In genomic region chr3:100899440-100900091, GRCh38 we compare ENCODE assay signal across 11 cellular contexts.
DNase-seq lines count a peak whose midpoint lies in the region; ATAC-seq, FAIRE-seq and TF ChIP-seq lines count a peak whose summit lies in the region.
"Had no signal": no experiment of that assay in that cellular context is flagged by ENCODE, and none has a peak within 500 bp of the region (broad histone marks: within the 10 kb centered on the region; RNA-seq: fewer than 3 reads in every experiment).

No MANE protein-coding gene starts in this region.

- no peaks in the 10 kb centered on the region for H3K36me3 Mint-ChIP-seq in astrocyte (ENCODE audit: low read depth, unreplicated experiment)

- H3K9me3 ChIP-seq in astrocyte (ENCODE audit: insufficient read depth, low read depth, low read length) = no peaks in the 10 kb centered on the region
- H3K9me3 ChIP-seq in PC-9 (ENCODE audit: insufficient read depth, low read depth) = peaks cover 11% of the 10 kb centered on the region; the same call in 1 of the 2 replicates
- H3K9me3 ChIP-seq in gastrocnemius medialis = no peaks in the 10 kb centered on the region
- no peaks in the 10 kb centered on the region for H3K9me3 ChIP-seq in sigmoid colon

- H3K79me2 ChIP-seq in astrocyte (ENCODE audit: insufficient read depth, low read length) (no peaks in the 10 kb centered on the region), PC-9 (ENCODE audit: low read depth) (no peaks in the 10 kb centered on the region)

- no TSS peak for BruUV-seq in PC-9 (replicated peaks; lab: Mats Ljungman, UMichigan)

- no peak overlapping the region for H3K4me3 ChIP-seq in astrocyte (ENCODE audit: insufficient read depth, low read depth, low read length)
- H3K4me3 ChIP-seq in PC-9 = no peak overlapping the region
- H3K4me3 ChIP-seq in gastrocnemius medialis = no peak overlapping the region
- no peak overlapping the region for H3K4me3 ChIP-seq in sigmoid colon

- H4K20me1 ChIP-seq in astrocyte (ENCODE audit: insufficient read depth, low read length) (no peaks in the 10 kb centered on the region), PC-9 (ENCODE audit: insufficient read depth) (no peaks in the 10 kb centered on the region)

- H3K4me2 ChIP-seq in astrocyte (ENCODE audit: low read length) = no peak overlapping the region
- no peak overlapping the region for H3K4me2 ChIP-seq in PC-9

- H3K27me3 ChIP-seq in astrocyte (ENCODE audit: insufficient read depth, low read length) = no peaks in the 10 kb centered on the region
- no peaks in the 10 kb centered on the region for H3K27me3 ChIP-seq in PC-9 (ENCODE audit: insufficient read depth, low read depth)
- H3K27me3 ChIP-seq in gastrocnemius medialis = no peaks in the 10 kb centered on the region
- no peaks in the 10 kb centered on the region for H3K27me3 ChIP-seq in sigmoid colon

- no peaks in the 10 kb centered on the region for H3K27me3 Mint-ChIP-seq in astrocyte (ENCODE audit: low read depth, unreplicated experiment)

- no peaks in the 10 kb centered on the region for H3K36me3 ChIP-seq in astrocyte (ENCODE audit: insufficient read depth, low read length)
- H3K36me3 ChIP-seq in PC-9 (ENCODE audit: low read depth) = no peaks in the 10 kb centered on the region
- H3K36me3 ChIP-seq in gastrocnemius medialis = no peaks in the 10 kb centered on the region
- peaks cover 0 to 10% (median 0%) of the 10 kb centered on the region in 4 donors for H3K36me3 ChIP-seq in sigmoid colon

- 30 to 36% methylated on average over 2 of the region's 2 CpGs for WGBS in sigmoid colon, 2 donors

- peak; percentile 34 for FAIRE-seq in astrocyte (lab: Jason Lieb, UNC)

- H3K4me1 Mint-ChIP-seq in astrocyte (ENCODE audit: low read depth, unreplicated experiment) = no peaks in the 10 kb centered on the region

- peaks cover 11% of the 10 kb centered on the region for H3K4me1 ChIP-seq in astrocyte (ENCODE audit: insufficient read depth, low read length)
- H3K4me1 ChIP-seq in PC-9 (replicated peaks; ENCODE audit: insufficient read depth) = no peaks in the 10 kb centered on the region; the same call in 1 of the 2 replicates
- no peaks in the 10 kb centered on the region for H3K4me1 ChIP-seq in gastrocnemius medialis
- H3K4me1 ChIP-seq in sigmoid colon = no peaks in the 10 kb centered on the region

- POLR2A ChIA-PET in PC-9 (lab: Charles Lee; ENCODE audit: unreplicated experiment) = no interaction called here

- DNase-seq in EL (peak; percentile 16), astrocyte (ENCODE audit: low read depth) (no peak), PC-9 (no peak), gastrocnemius medialis (no peak), sigmoid colon (no peak), DMS153 (lab: John Stamatoyannopoulos, UW) (no peak)
- DNase-seq: activated naive CD4-positive, alpha-beta T cell treated with anti-CD3 and anti-CD28 coated beads, Interleukin-2, amount 50 U/mL, for 16 hours; C1 segment of cervical spinal cord had no signal

- in situ Hi-C loops in gastrocnemius medialis (cut with MboI; ENCODE audit: low sequenced_read_pairs in 4 of 4) = no loop called here

- intact Hi-C loops in PC-9 (cut with micrococcal nuclease; ENCODE audit: unreplicated experiment) = no loop called here
- intact Hi-C loops in gastrocnemius medialis (cut with DNase I; ENCODE audit: low total_unique reads) = no loop called here
- intact Hi-C loops in sigmoid colon (cut with DNase I) = loop anchor here (5.0 to 10.0 kb wide), 2 partner anchors 298 to 475 kb away; no protein-coding TSS in a partner anchor

- H3K9me3 Mint-ChIP-seq in astrocyte (ENCODE audit: unreplicated experiment) = no peaks in the 10 kb centered on the region

- peak; percentile 77 for ATAC-seq in GM21360 (IDR thresholded peaks at IDR 0.05; ENCODE audit: unreplicated experiment)
- peak; percentile 82 for ATAC-seq in HG03280 (IDR thresholded peaks at IDR 0.05; ENCODE audit: unreplicated experiment)
- ATAC-seq in gastrocnemius medialis = no peak

- TF ChIP-seq CTCF in astrocyte (IDR thresholded peaks at IDR 0.05; ENCODE audit: insufficient read depth, low read depth, low read length) (no peak), PC-9 (conservative IDR thresholded peaks at IDR 0.05) (no peak), gastrocnemius medialis (IDR thresholded peaks at IDR 0.05 in 4 of 5, conservative IDR thresholded peaks at IDR 0.05 in 1 of 5) (no peak), sigmoid colon (IDR thresholded peaks at IDR 0.05) (no peak)

- no peaks in the 10 kb centered on the region for H3K9me2 ChIP-seq in PC-9 (ENCODE audit: insufficient read depth)

- H3K4me3 Mint-ChIP-seq in astrocyte (ENCODE audit: unreplicated experiment) = no peak overlapping the region

- CTCF ChIA-PET in PC-9 (lab: Charles Lee) = no interaction called here

- H3K27ac Mint-ChIP-seq in astrocyte (ENCODE audit: unreplicated experiment) = no peak overlapping the region

- H3K27ac ChIP-seq in astrocyte (ENCODE audit: low read depth, low read length) (no peak overlapping the region), PC-9 (no peak overlapping the region), gastrocnemius medialis (no peak overlapping the region), sigmoid colon (no peak overlapping the region)
- H3K27ac ChIP-seq: HL-60 had no signal

- no peak overlapping the region for H3K9ac ChIP-seq in astrocyte (ENCODE audit: low read length)

- no peak for TF ChIP-seq POLR2A in gastrocnemius medialis (IDR thresholded peaks at IDR 0.05)
- no peak for TF ChIP-seq POLR2A in sigmoid colon (IDR thresholded peaks at IDR 0.05)

- no peaks in the 10 kb centered on the region for H3F3A ChIP-seq in PC-9 (ENCODE audit: insufficient read depth, low read depth)

- peak overlapping the region; percentile 4 for H2AFZ ChIP-seq in astrocyte (ENCODE audit: low read depth, low read length)
- no peak overlapping the region for H2AFZ ChIP-seq in PC-9

- no peak for TF ChIP-seq EP300 in sigmoid colon (IDR thresholded peaks at IDR 0.05)

Comparison
In these comparisons a context has a peak if more than half of its experiments do, and no peak if none do; other contexts are left out.
1. ATAC-seq: peak in GM21360 (single experiment) and HG03280 (single experiment); none in gastrocnemius medialis (0 of 2).